Comparison of ENCODE assay signal across 8 cellular contexts in genomic region chr7:83468251-83468739, GRCh38.
DNase-seq lines count a peak whose midpoint lies in the region; ATAC-seq and TF ChIP-seq lines count a peak whose summit lies in the region.

No MANE protein-coding gene starts in this region.

- no peak for TF ChIP-seq POLR2A in prostate gland (IDR thresholded peaks at IDR 0.05)

- H3K36me3 Mint-ChIP-seq in activated CD8-positive, alpha-beta T cell treated with anti-CD3 and anti-CD28 coated beads for 36 hours (ENCODE audit: low read depth) = no peaks in the 10 kb centered on the region
- H3K36me3 Mint-ChIP-seq in activated CD8-positive, alpha-beta T cell treated with anti-CD3 and anti-CD28 coated beads, Interleukin-2, amount 10 ng/mL, durations not matched to agents 7 days and 5 days (ENCODE audit: low read depth) = no peaks in the 10 kb centered on the region

- no peaks in the 10 kb centered on the region for H3K9me3 ChIP-seq in prostate gland

- H3K27ac ChIP-seq in prostate gland = no peak overlapping the region

- H3K36me3 ChIP-seq in prostate gland = no peaks in the 10 kb centered on the region

- H3K4me1 ChIP-seq in prostate gland (replicated peaks) = no peaks in the 10 kb centered on the region

- TF ChIP-seq CTCF in activated CD8-positive, alpha-beta T cell treated with anti-CD3 and anti-CD28 coated beads for 36 hours (IDR thresholded peaks at IDR 0.05) = no peak
- no peak for TF ChIP-seq CTCF in prostate gland (IDR thresholded peaks at IDR 0.05)

- H3K27me3 Mint-ChIP-seq in activated CD8-positive, alpha-beta T cell treated with anti-CD3 and anti-CD28 coated beads for 36 hours = no peaks in the 10 kb centered on the region
- H3K27me3 Mint-ChIP-seq in activated CD8-positive, alpha-beta T cell treated with anti-CD3 and anti-CD28 coated beads, Interleukin-2, amount 10 ng/mL, durations not matched to agents 7 days and 5 days (ENCODE audit: low read depth) = no peaks in the 10 kb centered on the region

- CTCF ChIA-PET in activated CD8-positive, alpha-beta T cell treated with anti-CD3 and anti-CD28 coated beads for 36 hours (lab: Charles Lee) = no interaction called here
- CTCF ChIA-PET in activated CD8-positive, alpha-beta T cell treated with anti-CD3 and anti-CD28 coated beads, Interleukin-2, amount 10 ng/mL, durations not matched to agents 7 days and 5 days (lab: Charles Lee) = no interaction called here

- peak; percentile 28 for DNase-seq in activated CD8-positive, alpha-beta T cell treated with anti-CD3 and anti-CD28 coated beads for 36 hours
- DNase-seq in activated CD8-positive, alpha-beta T cell treated with anti-CD3 and anti-CD28 coated beads, Interleukin-2, amount 10 ng/mL, durations not matched to agents 7 days and 5 days = no peak
- DNase-seq in LoVo (ENCODE audit: low spot score) (peak; percentile 94), SW480 (ENCODE audit: low spot score) (peak; percentile 93), glomerular visceral epithelial cell (ENCODE audit: extremely low spot score) (peak; percentile 98), prostate gland (ENCODE audit: low spot score) (peak; percentile 51), GM19238 (ENCODE audit: insufficient read length, low spot score) (no peak)

- H3K4me3 Mint-ChIP-seq in activated CD8-positive, alpha-beta T cell treated with anti-CD3 and anti-CD28 coated beads for 36 hours = no peak overlapping the region
- no peak overlapping the region for H3K4me3 Mint-ChIP-seq in activated CD8-positive, alpha-beta T cell treated with anti-CD3 and anti-CD28 coated beads, Interleukin-2, amount 10 ng/mL, durations not matched to agents 7 days and 5 days

- WGBS in prostate gland = 42% methylated on average over 2 of the region's 2 CpGs

- peak; percentile 53 for ATAC-seq in activated CD8-positive, alpha-beta T cell treated with anti-CD3 and anti-CD28 coated beads for 36 hours
- ATAC-seq in activated CD8-positive, alpha-beta T cell treated with anti-CD3 and anti-CD28 coated beads, Interleukin-2, amount 10 ng/mL, durations not matched to agents 7 days and 5 days = no peak
- ATAC-seq in HG02623 (IDR thresholded peaks at IDR 0.05; ENCODE audit: unreplicated experiment) = peak; percentile 91

- H3K4me3 ChIP-seq in prostate gland = no peak overlapping the region

- no peak overlapping the region for H3K27ac Mint-ChIP-seq in activated CD8-positive, alpha-beta T cell treated with anti-CD3 and anti-CD28 coated beads for 36 hours
- no peak overlapping the region for H3K27ac Mint-ChIP-seq in activated CD8-positive, alpha-beta T cell treated with anti-CD3 and anti-CD28 coated beads, Interleukin-2, amount 10 ng/mL, durations not matched to agents 7 days and 5 days

- intact Hi-C loops in activated CD8-positive, alpha-beta T cell treated with anti-CD3 and anti-CD28 coated beads for 36 hours (cut with micrococcal nuclease) = no loop called here
- intact Hi-C loops in prostate gland (cut with DNase I) = no loop called here

- no peaks in the 10 kb centered on the region for H3K9me3 Mint-ChIP-seq in activated CD8-positive, alpha-beta T cell treated with anti-CD3 and anti-CD28 coated beads for 36 hours
- H3K9me3 Mint-ChIP-seq in activated CD8-positive, alpha-beta T cell treated with anti-CD3 and anti-CD28 coated beads, Interleukin-2, amount 10 ng/mL, durations not matched to agents 7 days and 5 days (ENCODE audit: insufficient read depth) = no peaks in the 10 kb centered on the region

- no peaks in the 10 kb centered on the region for H3K4me1 Mint-ChIP-seq in activated CD8-positive, alpha-beta T cell treated with anti-CD3 and anti-CD28 coated beads for 36 hours (ENCODE audit: low read depth)
- no peaks in the 10 kb centered on the region for H3K4me1 Mint-ChIP-seq in activated CD8-positive, alpha-beta T cell treated with anti-CD3 and anti-CD28 coated beads, Interleukin-2, amount 10 ng/mL, durations not matched to agents 7 days and 5 days (ENCODE audit: low read depth)

- no peaks in the 10 kb centered on the region for H3K27me3 ChIP-seq in prostate gland (replicated peaks; ENCODE audit: insufficient read depth)

- POLR2A ChIA-PET in activated CD8-positive, alpha-beta T cell treated with anti-CD3 and anti-CD28 coated beads for 36 hours (lab: Charles Lee) = no interaction called here
- POLR2A ChIA-PET in activated CD8-positive, alpha-beta T cell treated with anti-CD3 and anti-CD28 coated beads, Interleukin-2, amount 10 ng/mL, durations not matched to agents 7 days and 5 days (lab: Charles Lee) = no interaction called here

Comparison
In these comparisons a context has a peak if more than half of its experiments do, and no peak if none do; other contexts are left out.
1. DNase-seq: peak in activated CD8-positive, alpha-beta T cell treated with anti-CD3 and anti-CD28 coated beads for 36 hours (single experiment), LoVo (single experiment), SW480 (single experiment), glomerular visceral epithelial cell (single experiment) and prostate gland (single experiment); none in activated CD8-positive, alpha-beta T cell treated with anti-CD3 and anti-CD28 coated beads, Interleukin-2, amount 10 ng/mL, durations not matched to agents 7 days and 5 days (single experiment) and GM19238 (single experiment).